ENCODE assay signal across 17 cellular contexts in genomic region chr7:29309041-29309860, GRCh38.
DNase-seq lines count a peak whose midpoint lies in the region; ATAC-seq and TF ChIP-seq lines count a peak whose summit lies in the region.
"Had no signal": no experiment of that assay in that cellular context is flagged by ENCODE, and none has a peak within 500 bp of the region (broad histone marks: within the 10 kb centered on the region; RNA-seq: fewer than 3 reads in every experiment).

No MANE protein-coding gene starts in this region.

- no peaks in the 10 kb centered on the region for H3K36me3 Mint-ChIP-seq in activated CD8-positive, alpha-beta T cell treated with anti-CD3 and anti-CD28 coated beads for 36 hours (ENCODE audit: low read depth)
- no peaks in the 10 kb centered on the region for H3K36me3 Mint-ChIP-seq in activated CD8-positive, alpha-beta T cell treated with anti-CD3 and anti-CD28 coated beads, Interleukin-2, amount 10 ng/mL, durations not matched to agents 7 days and 5 days (ENCODE audit: low read depth)

- WGBS in spleen, 5 donors, result 84 to 95% (median 91%) methylated on average over 9 of the region's 9 CpGs

- H3K4me1 ChIP-seq in spleen, result peaks cover 0 to 7% (median 2%) of the 10 kb centered on the region in 6 donors

- POLR2A ChIA-PET in activated CD8-positive, alpha-beta T cell treated with anti-CD3 and anti-CD28 coated beads for 36 hours (lab: Charles Lee), result no interaction called here
- POLR2A ChIA-PET in activated CD8-positive, alpha-beta T cell treated with anti-CD3 and anti-CD28 coated beads, Interleukin-2, amount 10 ng/mL, durations not matched to agents 7 days and 5 days (lab: Charles Lee), result no interaction called here

- ATAC-seq in activated CD8-positive, alpha-beta T cell treated with anti-CD3 and anti-CD28 coated beads for 36 hours, result no peak
- no peak for ATAC-seq in activated CD8-positive, alpha-beta T cell treated with anti-CD3 and anti-CD28 coated beads, Interleukin-2, amount 10 ng/mL, durations not matched to agents 7 days and 5 days
- no peak for ATAC-seq in HG02870 (IDR thresholded peaks at IDR 0.05; ENCODE audit: unreplicated experiment)

- H3K4me3 ChIP-seq in epithelial cell of esophagus (ENCODE audit: low read length) (no peak overlapping the region), spleen (no peak overlapping the region)

- DNase-seq in activated CD8-positive, alpha-beta T cell treated with anti-CD3 and anti-CD28 coated beads for 36 hours, result peak; percentile 7
- DNase-seq in activated CD8-positive, alpha-beta T cell treated with anti-CD3 and anti-CD28 coated beads, Interleukin-2, amount 10 ng/mL, durations not matched to agents 7 days and 5 days, result no peak
- DNase-seq in OCI-M1 (lab: John Stamatoyannopoulos, UW), result peak; percentile 57
- DNase-seq in epithelial cell of esophagus (ENCODE audit: low read depth), result peak; percentile 23
- no peak for DNase-seq in spleen
- no peak for DNase-seq in NCI-H1930 (lab: John Stamatoyannopoulos, UW)
- no peak for DNase-seq in NOMO-1 (lab: John Stamatoyannopoulos, UW; ENCODE audit: unreplicated experiment in 2 of 2)
- DNase-seq: C1 segment of cervical spinal cord, foreskin melanocyte, kidney, NCI-H187, retina, RPMI8226, T1000 had no signal

- CTCF ChIA-PET in activated CD8-positive, alpha-beta T cell treated with anti-CD3 and anti-CD28 coated beads for 36 hours (lab: Charles Lee), result interaction anchor here (0.7 to 1.4 kb wide), 4 partner anchors 13 to 386 kb away, joined by 3 to 5 read pairs (median 4); no protein-coding TSS in a partner anchor
- CTCF ChIA-PET in activated CD8-positive, alpha-beta T cell treated with anti-CD3 and anti-CD28 coated beads, Interleukin-2, amount 10 ng/mL, durations not matched to agents 7 days and 5 days (lab: Charles Lee), result interaction anchor here (0.8 to 2.2 kb wide), 3 partner anchors 11 to 120 kb away, joined by 3 to 9 read pairs (median 3); no protein-coding TSS in a partner anchor

- no peaks in the 10 kb centered on the region for H3K27me3 Mint-ChIP-seq in activated CD8-positive, alpha-beta T cell treated with anti-CD3 and anti-CD28 coated beads for 36 hours
- H3K27me3 Mint-ChIP-seq in activated CD8-positive, alpha-beta T cell treated with anti-CD3 and anti-CD28 coated beads, Interleukin-2, amount 10 ng/mL, durations not matched to agents 7 days and 5 days (ENCODE audit: low read depth), result peaks cover 16% of the 10 kb centered on the region
- H3K27me3 Mint-ChIP-seq: stimulated activated naive CD8-positive, alpha-beta T cell treated with anti-CD3 and anti-CD28 coated beads, Interleukin-15, Interleukin-2, amounts not matched to agents 100 ng/mL and 50 ng/mL, for 24 hours had no signal

- H3K27ac ChIP-seq in spleen, result no peak overlapping the region

- H3K9me3 ChIP-seq in spleen, result peaks cover 0 to 21% (median 2%) of the 10 kb centered on the region in 8 donors

- no peak overlapping the region for H3K27ac Mint-ChIP-seq in activated CD8-positive, alpha-beta T cell treated with anti-CD3 and anti-CD28 coated beads for 36 hours
- H3K27ac Mint-ChIP-seq in activated CD8-positive, alpha-beta T cell treated with anti-CD3 and anti-CD28 coated beads, Interleukin-2, amount 10 ng/mL, durations not matched to agents 7 days and 5 days, result no peak overlapping the region
- H3K27ac Mint-ChIP-seq: activated naive CD8-positive, alpha-beta T cell; stimulated activated naive CD8-positive, alpha-beta T cell treated with anti-CD3 and anti-CD28 coated beads, Interleukin-15, Interleukin-2, amounts not matched to agents 100 ng/mL and 50 ng/mL, for 24 hours had no signal

- intact Hi-C loops in activated CD8-positive, alpha-beta T cell treated with anti-CD3 and anti-CD28 coated beads for 36 hours (cut with micrococcal nuclease), result no loop called here
- intact Hi-C loops in spleen (cut with DNase I; ENCODE audit: low total_unique reads), result no loop called here

- H3K4me3 Mint-ChIP-seq in activated CD8-positive, alpha-beta T cell treated with anti-CD3 and anti-CD28 coated beads for 36 hours, result no peak overlapping the region
- H3K4me3 Mint-ChIP-seq in activated CD8-positive, alpha-beta T cell treated with anti-CD3 and anti-CD28 coated beads, Interleukin-2, amount 10 ng/mL, durations not matched to agents 7 days and 5 days, result no peak overlapping the region
- H3K4me3 Mint-ChIP-seq: activated naive CD8-positive, alpha-beta T cell; stimulated activated naive CD8-positive, alpha-beta T cell treated with anti-CD3 and anti-CD28 coated beads, Interleukin-15, Interleukin-2, amounts not matched to agents 100 ng/mL and 50 ng/mL, for 24 hours had no signal

- TF ChIP-seq POLR2A in spleen (IDR thresholded peaks at IDR 0.05), result no peak

- H3K4me1 Mint-ChIP-seq in activated CD8-positive, alpha-beta T cell treated with anti-CD3 and anti-CD28 coated beads for 36 hours (ENCODE audit: low read depth), result no peaks in the 10 kb centered on the region
- H3K4me1 Mint-ChIP-seq in activated CD8-positive, alpha-beta T cell treated with anti-CD3 and anti-CD28 coated beads, Interleukin-2, amount 10 ng/mL, durations not matched to agents 7 days and 5 days (ENCODE audit: low read depth), result no peaks in the 10 kb centered on the region

- H3K36me3 ChIP-seq in spleen, result no peaks in the 10 kb centered on the region

- H3K9me3 Mint-ChIP-seq in activated CD8-positive, alpha-beta T cell treated with anti-CD3 and anti-CD28 coated beads for 36 hours, result peaks cover 11% of the 10 kb centered on the region
- no peaks in the 10 kb centered on the region for H3K9me3 Mint-ChIP-seq in activated CD8-positive, alpha-beta T cell treated with anti-CD3 and anti-CD28 coated beads, Interleukin-2, amount 10 ng/mL, durations not matched to agents 7 days and 5 days (ENCODE audit: insufficient read depth)

- no peaks in the 10 kb centered on the region for H3K27me3 ChIP-seq in spleen (replicated peaks in 1 of 7)

- TF ChIP-seq CTCF in activated CD8-positive, alpha-beta T cell treated with anti-CD3 and anti-CD28 coated beads for 36 hours (IDR thresholded peaks at IDR 0.05), result no peak
- no peak for TF ChIP-seq CTCF in epithelial cell of esophagus (IDR thresholded peaks at IDR 0.05; ENCODE audit: insufficient read depth, low read depth, low read length, missing control alignments)
- TF ChIP-seq CTCF in spleen (IDR thresholded peaks at IDR 0.05 in 8 of 11, conservative IDR thresholded peaks at IDR 0.05 in 3 of 11), result no peak

Comparison
In these comparisons a context has a peak if more than half of its experiments do, and no peak if none do; other contexts are left out.
1. DNase-seq: peak in activated CD8-positive, alpha-beta T cell treated with anti-CD3 and anti-CD28 coated beads for 36 hours (single experiment), OCI-M1 (single experiment) and epithelial cell of esophagus (single experiment); none in activated CD8-positive, alpha-beta T cell treated with anti-CD3 and anti-CD28 coated beads, Interleukin-2, amount 10 ng/mL, durations not matched to agents 7 days and 5 days (single experiment), spleen (single experiment), NCI-H1930 (0 of 2) and NOMO-1 (0 of 2).